ENCODE assay signal across 1 cellular context in genomic region chr2:99153921-99154604, GRCh38.
TF ChIP-seq lines count a peak whose summit lies in the region.

No MANE protein-coding gene starts in this region.

TF ChIP-seq in GM12878, 131 proteins besides CTCF, POLR2A, EP300 and RAD21:
- TF ChIP-seq BACH1 (IDR thresholded peaks at IDR 0.05; ENCODE audit: borderline replicate concordance), result no peak
- no peak for TF ChIP-seq ZBTB40 (IDR thresholded peaks at IDR 0.05; ENCODE audit: borderline replicate concordance)
- no peak for TF ChIP-seq ZNF687 (IDR thresholded peaks at IDR 0.05)
- no peak for TF ChIP-seq SKIL (IDR thresholded peaks at IDR 0.05; ENCODE audit: low read depth, poor library complexity, severe bottlenecking)
- no peak for TF ChIP-seq SMARCA5 (IDR thresholded peaks at IDR 0.05)
- no peak for TF ChIP-seq SUZ12 (IDR thresholded peaks at IDR 0.05; ENCODE audit: unreplicated experiment)
- TF ChIP-seq POLR2AphosphoS5 (IDR thresholded peaks at IDR 0.05; ENCODE audit: low read length), result no peak
- no peak for TF ChIP-seq CREB1 (IDR thresholded peaks at IDR 0.05; ENCODE audit: low read depth)
- no peak for TF ChIP-seq HDAC2 (IDR thresholded peaks at IDR 0.05)
- no peak for TF ChIP-seq YY1 (IDR thresholded peaks at IDR 0.05; ENCODE audit: low read depth, low read length)
- TF ChIP-seq FOS (IDR thresholded peaks at IDR 0.05; ENCODE audit: borderline replicate concordance, extremely low read depth, insufficient read length), result no peak
- no peak for TF ChIP-seq DPF2 (IDR thresholded peaks at IDR 0.05)
- no peak for TF ChIP-seq SMC3 (IDR thresholded peaks at IDR 0.05; ENCODE audit: borderline replicate concordance, low read length)
- TF ChIP-seq RB1 (IDR thresholded peaks at IDR 0.05; ENCODE audit: borderline replicate concordance), result no peak
